In genomic region chr12:54017027-54017788, GRCh38 we compare ENCODE assay signal across 9 cellular contexts. TPM values are rescaled to one million over a fixed set of nuclear protein-coding genes. Genes with fewer than 3 reads are reported as not detected.
DNase-seq lines count a peak whose midpoint lies in the region; ATAC-seq, FAIRE-seq and TF ChIP-seq lines count a peak whose summit lies in the region.
"Had no signal": no experiment of that assay in that cellular context is flagged by ENCODE, and none has a peak within 500 bp of the region (broad histone marks: within the 10 kb centered on the region; RNA-seq: fewer than 3 reads in every experiment).

No MANE protein-coding gene starts in this region.

- H3F3A ChIP-seq in PC-9 (ENCODE audit: insufficient read depth, low read depth), result no peaks in the 10 kb centered on the region

- dilution Hi-C loops in endothelial cell of umbilical vein (cut with MboI; ENCODE audit: extremely low pct_ligation_motif_present, low sequenced_read_pairs), result no loop called here

- H3K27me3 Mint-ChIP-seq in CD8-positive, alpha-beta T cell (ENCODE audit: low read depth), result peaks cover 73% of the 10 kb centered on the region
- H3K27me3 Mint-ChIP-seq in neural crest cell (ENCODE audit: low read depth), result peaks cover 98% of the 10 kb centered on the region

- BruUV-seq in PC-9 (replicated peaks; lab: Mats Ljungman, UMichigan) (no TSS peak), endothelial cell of umbilical vein (replicated peaks; lab: Mats Ljungman, UMichigan) (no TSS peak)

- H3K9me3 Mint-ChIP-seq in CD8-positive, alpha-beta T cell, result no peaks in the 10 kb centered on the region
- no peaks in the 10 kb centered on the region for H3K9me3 Mint-ChIP-seq in neural crest cell

- peak overlapping the region; percentile 94 for H2AFZ ChIP-seq in PC-9
- peak overlapping the region; percentile 4 for H2AFZ ChIP-seq in endothelial cell of umbilical vein (ENCODE audit: low read depth, low read length)

- peak; percentile 30 for ATAC-seq in CD8-positive, alpha-beta T cell
- ATAC-seq in GM19324 (IDR thresholded peaks at IDR 0.05; ENCODE audit: low FRiP score, unreplicated experiment), result peak; percentile 12
- ATAC-seq in HG03432 (IDR thresholded peaks at IDR 0.05; ENCODE audit: unreplicated experiment), result peak; percentile 40

- no peaks in the 10 kb centered on the region for H4K20me1 ChIP-seq in PC-9 (ENCODE audit: insufficient read depth)
- H4K20me1 ChIP-seq in endothelial cell of umbilical vein (replicated peaks; ENCODE audit: control insufficient read depth, extremely low read depth, insufficient read depth, low read length), result no peaks in the 10 kb centered on the region

- no peaks in the 10 kb centered on the region for H3K9me2 ChIP-seq in PC-9 (ENCODE audit: insufficient read depth)

- no peak for TF ChIP-seq CTCF in CD8-positive, alpha-beta T cell (IDR thresholded peaks at IDR 0.05)
- TF ChIP-seq CTCF in PC-9 (conservative IDR thresholded peaks at IDR 0.05) (no peak), endothelial cell of umbilical vein (IDR thresholded peaks at IDR 0.05; ENCODE audit: extremely low read depth in 1 of 2, insufficient read depth in 1 of 2, low read depth in 1 of 2, low read length in 2 of 2) (no peak), neural crest cell (conservative IDR thresholded peaks at IDR 0.05) (no peak)

- FAIRE-seq in endothelial cell of umbilical vein (lab: Jason Lieb, UNC), result no peak

- H3K27ac ChIP-seq in CD8-positive, alpha-beta T cell (ENCODE audit: low read depth, low read length), result no peak overlapping the region
- peak overlapping the region; percentile 7; the same call in 1 of the 2 replicates for H3K27ac ChIP-seq in PC-9
- no peak overlapping the region for H3K27ac ChIP-seq in endothelial cell of umbilical vein (ENCODE audit: insufficient read depth, low read depth, low read length)

- no peaks in the 10 kb centered on the region for H3K79me2 ChIP-seq in PC-9 (ENCODE audit: low read depth)
- H3K79me2 ChIP-seq in endothelial cell of umbilical vein (ENCODE audit: control insufficient read depth, insufficient read depth, low read length), result no peaks in the 10 kb centered on the region

- peak overlapping the region; percentile 83 for H3K4me3 Mint-ChIP-seq in CD8-positive, alpha-beta T cell
- H3K4me3 Mint-ChIP-seq in neural crest cell, result peak overlapping the region; percentile 87

- DNase-seq in CD8-positive, alpha-beta T cell, result no peak
- peak in 1 of 2 experiments; percentile 52 for DNase-seq in PC-9
- no peak for DNase-seq in endothelial cell of umbilical vein (ENCODE audit: low read depth, low spot score)
- no peak for DNase-seq in neural crest cell (ENCODE audit: low read depth, low spot score)
- no peak for DNase-seq in NCI-H146 (lab: John Stamatoyannopoulos, UW)
- DNase-seq in stimulated activated naive CD4-positive, alpha-beta T cell treated with Interleukin-2 at 50 U/mL for 16 hours (lab: John Stamatoyannopoulos, UW), result no peak

- peaks cover 22% of the 10 kb centered on the region for H3K4me1 Mint-ChIP-seq in CD8-positive, alpha-beta T cell (ENCODE audit: low read depth)
- H3K4me1 Mint-ChIP-seq in neural crest cell, result peaks cover 14% of the 10 kb centered on the region

- H3K4me1 ChIP-seq in CD8-positive, alpha-beta T cell (ENCODE audit: insufficient read depth, low read length), result peaks cover 16% of the 10 kb centered on the region
- no peaks in the 10 kb centered on the region; the same call in 1 of the 2 replicates for H3K4me1 ChIP-seq in PC-9 (replicated peaks; ENCODE audit: insufficient read depth)
- peaks cover 3% of the 10 kb centered on the region for H3K4me1 ChIP-seq in endothelial cell of umbilical vein (ENCODE audit: control insufficient read depth, extremely low read depth, insufficient read depth, low read length)

- POLR2A ChIA-PET in CD8-positive, alpha-beta T cell (lab: Charles Lee), result interaction anchor here (1.1 to 1.3 kb wide), 2 partner anchors 18 to 191 kb away, joined by 3 read pairs; partner anchors contain the start of gene HOXC9
- POLR2A ChIA-PET in PC-9 (lab: Charles Lee; ENCODE audit: unreplicated experiment), result interaction anchor here (0.5 to 0.8 kb wide), 6 partner anchors 19 to 427 kb away, joined by 3 to 31 read pairs (median 4); partner anchors contain the start of gene SMUG1
- POLR2A ChIA-PET in endothelial cell of umbilical vein (lab: Charles Lee), result no interaction called here

- H3K36me3 ChIP-seq in CD8-positive, alpha-beta T cell (ENCODE audit: insufficient read depth, low read length), result no peaks in the 10 kb centered on the region
- H3K36me3 ChIP-seq in PC-9 (ENCODE audit: low read depth) (no peaks in the 10 kb centered on the region), endothelial cell of umbilical vein (ENCODE audit: control insufficient read depth in 2 of 2, extremely low read depth in 1 of 2, insufficient read depth in 2 of 2, low read length in 2 of 2) (no peaks in the 10 kb centered on the region)

- H3K9me3 ChIP-seq in CD8-positive, alpha-beta T cell (ENCODE audit: low read length), result no peaks in the 10 kb centered on the region
- H3K9me3 ChIP-seq in PC-9 (ENCODE audit: insufficient read depth, low read depth) (no peaks in the 10 kb centered on the region), endothelial cell of umbilical vein (replicated peaks; ENCODE audit: control insufficient read depth, insufficient read depth, low read length) (no peaks in the 10 kb centered on the region)

- CTCF ChIA-PET in CD8-positive, alpha-beta T cell (lab: Charles Lee), result interaction anchor here (0.7 to 3.3 kb wide), 10 partner anchors 9 to 199 kb away, joined by 3 to 19 read pairs (median 8); partner anchors contain the start of gene HOXC5
- CTCF ChIA-PET in PC-9 (lab: Charles Lee) (interaction anchor here (0.6 to 1.8 kb wide), 7 partner anchors 8 to 326 kb away, joined by 3 to 37 read pairs (median 4); partner anchors contain the start of genes HOXC5 and HOXC8), endothelial cell of umbilical vein (lab: Charles Lee) (interaction anchor here (1.1 to 17.0 kb wide), 5 partner anchors 11 to 191 kb away, joined by 5 to 616 read pairs (median 10); partner anchors contain the start of genes HOXC10, HOXC5 and SMUG1)

- intact Hi-C loops in CD8-positive, alpha-beta T cell (cut with DNase I, micrococcal nuclease), result loop anchor here in 1 of 2 experiments (1.0 kb wide), 1 partner anchor 11 kb away; no protein-coding TSS in a partner anchor
- intact Hi-C loops in PC-9 (cut with micrococcal nuclease; ENCODE audit: unreplicated experiment), result no loop called here
- intact Hi-C loops in endothelial cell of umbilical vein (cut with micrococcal nuclease), result no loop called here

- no peaks in the 10 kb centered on the region for H3K9me1 ChIP-seq in endothelial cell of umbilical vein (replicated peaks; ENCODE audit: control insufficient read depth, extremely low read depth, insufficient read depth, low read length)

- no peak overlapping the region for H3K27ac Mint-ChIP-seq in CD8-positive, alpha-beta T cell
- no peak overlapping the region for H3K27ac Mint-ChIP-seq in neural crest cell (ENCODE audit: unreplicated experiment)

- peak overlapping the region; percentile 69 for H3K4me3 ChIP-seq in CD8-positive, alpha-beta T cell (ENCODE audit: low read depth, low read length)
- H3K4me3 ChIP-seq in PC-9 (peak overlapping the region; percentile 82), endothelial cell of umbilical vein (replicated peaks in 1 of 3; ENCODE audit: insufficient read depth in 1 of 3, low read depth in 1 of 3, low read length in 3 of 3) (peak overlapping the region in 1 of 3 experiments; percentile 30)

- peaks cover 52% of the 10 kb centered on the region for H3K27me3 ChIP-seq in CD8-positive, alpha-beta T cell (ENCODE audit: insufficient read depth, low read length)
- H3K27me3 ChIP-seq in PC-9 (ENCODE audit: insufficient read depth, low read depth) (no peaks in the 10 kb centered on the region), endothelial cell of umbilical vein (ENCODE audit: control insufficient read depth in 2 of 2, insufficient read depth in 2 of 2, low read length in 2 of 2) (peaks cover 82 to 92% of the 10 kb centered on the region in 2 experiments)

- no peak for TF ChIP-seq POLR2A in endothelial cell of umbilical vein (IDR thresholded peaks at IDR 0.05; ENCODE audit: low read depth, low read length)

- no peaks in the 10 kb centered on the region for H3K36me3 Mint-ChIP-seq in CD8-positive, alpha-beta T cell
- H3K36me3 Mint-ChIP-seq in neural crest cell (ENCODE audit: low read depth), result peaks cover 2% of the 10 kb centered on the region

- peak overlapping the region; percentile 99 for H3K4me2 ChIP-seq in PC-9
- H3K4me2 ChIP-seq in endothelial cell of umbilical vein (ENCODE audit: insufficient read depth, low read length), result peak overlapping the region; percentile 13

- no peak overlapping the region for H3K9ac ChIP-seq in endothelial cell of umbilical vein (replicated peaks; ENCODE audit: extremely low read depth, insufficient read depth, low read length)

RNA-seq across cellular contexts. Expression of gene HOXC8, which starts 8.4 kb away (rescaled TPM):
- total RNA-seq in CD8-positive, alpha-beta T cell, result not detected
- total RNA-seq in PC-9 (2021) (3.8 and 4.3 TPM in 2 replicates), endothelial cell of umbilical vein (0.35 TPM in 1 of 2 replicates, not detected in the other), neural crest cell (4.5 and 4.8 TPM in 2 replicates)
- polyA plus RNA-seq in endothelial cell of umbilical vein, result 0.03 and 0.19 TPM in 2 replicates
- 0.03 and 0.11 TPM in 2 replicates for polyA plus RNA-seq in endothelial cell of umbilical vein (2011; cell fraction: cytosol; rRNA removed)
- polyA plus RNA-seq in endothelial cell of umbilical vein (2011; cell fraction: nucleus; rRNA removed), result 0.11 and 0.14 TPM in 2 replicates
- 2.8 and 3.8 TPM in 2 replicates for polyA plus RNA-seq in endothelial cell of umbilical vein (2012)
- 0.08 and 0.15 TPM in 2 replicates for polyA minus RNA-seq in endothelial cell of umbilical vein
- not detected for polyA minus RNA-seq in endothelial cell of umbilical vein (2011; cell fraction: cytosol; rRNA and poly(A)+ RNA removed)
- polyA minus RNA-seq in endothelial cell of umbilical vein (2011; cell fraction: nucleus; rRNA and poly(A)+ RNA removed), result not detected in 2 replicates
- total RNA-seq: T-helper 2 cell treated with Interferon-gamma antibody and Interleukin-4, amounts not matched to agents 100 ng/mL and 5 ng/mL, for 36 hours had no signal

RNA-seq across cellular contexts. Expression of gene HOXC6, which starts 11.0 kb away (rescaled TPM):
- not detected for total RNA-seq in CD8-positive, alpha-beta T cell
- total RNA-seq in PC-9 (2021) (4.1 and 5.7 TPM in 2 replicates), endothelial cell of umbilical vein (0.51 and 0.58 TPM in 2 replicates), neural crest cell (10.7 and 11.0 TPM in 2 replicates)
- polyA plus RNA-seq in endothelial cell of umbilical vein, result 0.57 and 0.72 TPM in 2 replicates
- 0.45 TPM in 2 replicates for polyA plus RNA-seq in endothelial cell of umbilical vein (2011; cell fraction: cytosol; rRNA removed)
- polyA plus RNA-seq in endothelial cell of umbilical vein (2011; cell fraction: nucleus; rRNA removed), result 0.99 and 1.0 TPM in 2 replicates
- 5.4 and 9.5 TPM in 2 replicates for polyA plus RNA-seq in endothelial cell of umbilical vein (2012)
- polyA minus RNA-seq in endothelial cell of umbilical vein, result 0.40 and 0.97 TPM in 2 replicates
- polyA minus RNA-seq in endothelial cell of umbilical vein (2011; cell fraction: cytosol; rRNA and poly(A)+ RNA removed), result 2.0 TPM
- polyA minus RNA-seq in endothelial cell of umbilical vein (2011; cell fraction: nucleus; rRNA and poly(A)+ RNA removed), result not detected in 2 replicates
- total RNA-seq: T-helper 2 cell treated with Interferon-gamma antibody and Interleukin-4, amounts not matched to agents 100 ng/mL and 5 ng/mL, for 36 hours had no signal

RNA-seq across cellular contexts. Expression of gene HOXC5, which starts 15.6 kb away (rescaled TPM):
- total RNA-seq in CD8-positive, alpha-beta T cell, result not detected
- 0.61 and 1.8 TPM in 2 replicates for total RNA-seq in PC-9 (2021)
- not detected in 2 replicates for total RNA-seq in endothelial cell of umbilical vein
- not detected in 2 replicates for polyA plus RNA-seq in endothelial cell of umbilical vein
- polyA plus RNA-seq in endothelial cell of umbilical vein (2011; cell fraction: cytosol; rRNA removed), result not detected in 2 replicates
- 0.07 and 0.08 TPM in 2 replicates for polyA plus RNA-seq in endothelial cell of umbilical vein (2011; cell fraction: nucleus; rRNA removed)
- polyA plus RNA-seq in endothelial cell of umbilical vein (2012), result 0.13 and 0.38 TPM in 2 replicates
- not detected in 2 replicates for polyA minus RNA-seq in endothelial cell of umbilical vein
- not detected for polyA minus RNA-seq in endothelial cell of umbilical vein (2011; cell fraction: cytosol; rRNA and poly(A)+ RNA removed)
- not detected in 2 replicates for polyA minus RNA-seq in endothelial cell of umbilical vein (2011; cell fraction: nucleus; rRNA and poly(A)+ RNA removed)
- 3.5 and 3.8 TPM in 2 replicates for total RNA-seq in neural crest cell
- total RNA-seq: T-helper 2 cell treated with Interferon-gamma antibody and Interleukin-4, amounts not matched to agents 100 ng/mL and 5 ng/mL, for 36 hours had no signal

RNA-seq across cellular contexts. Expression of gene HOXC9, which starts 17.2 kb away (rescaled TPM):
- total RNA-seq in CD8-positive, alpha-beta T cell, result not detected
- total RNA-seq in PC-9 (2021) (7.5 and 10.2 TPM in 2 replicates), endothelial cell of umbilical vein (0.21 and 0.40 TPM in 2 replicates), neural crest cell (5.6 and 6.3 TPM in 2 replicates)
- 0.54 and 0.58 TPM in 2 replicates for polyA plus RNA-seq in endothelial cell of umbilical vein
- polyA plus RNA-seq in endothelial cell of umbilical vein (2011; cell fraction: cytosol; rRNA removed), result 0.32 and 0.35 TPM in 2 replicates
- polyA plus RNA-seq in endothelial cell of umbilical vein (2011; cell fraction: nucleus; rRNA removed), result 0.21 and 0.45 TPM in 2 replicates
- polyA plus RNA-seq in endothelial cell of umbilical vein (2012), result 6.3 and 11.9 TPM in 2 replicates
- not detected in 2 replicates for polyA minus RNA-seq in endothelial cell of umbilical vein
- 3.2 TPM for polyA minus RNA-seq in endothelial cell of umbilical vein (2011; cell fraction: cytosol; rRNA and poly(A)+ RNA removed)
- not detected in 2 replicates for polyA minus RNA-seq in endothelial cell of umbilical vein (2011; cell fraction: nucleus; rRNA and poly(A)+ RNA removed)
- total RNA-seq: T-helper 2 cell treated with Interferon-gamma antibody and Interleukin-4, amounts not matched to agents 100 ng/mL and 5 ng/mL, for 36 hours had no signal

RNA-seq across cellular contexts. Expression of gene HOXC10, which starts 32.3 kb away (rescaled TPM):
- not detected for total RNA-seq in CD8-positive, alpha-beta T cell
- 1.1 and 1.4 TPM in 2 replicates for total RNA-seq in PC-9 (2021)
- total RNA-seq in endothelial cell of umbilical vein, result 0.44 TPM in 1 of 2 replicates, not detected in the other
- 0.18 TPM in 2 replicates for polyA plus RNA-seq in endothelial cell of umbilical vein
- polyA plus RNA-seq in endothelial cell of umbilical vein (2011; cell fraction: cytosol; rRNA removed), result 0.13 and 0.18 TPM in 2 replicates
- polyA plus RNA-seq in endothelial cell of umbilical vein (2011; cell fraction: nucleus; rRNA removed), result 0.08 TPM in 1 of 2 replicates, not detected in the other
- polyA plus RNA-seq in endothelial cell of umbilical vein (2012), result 5.7 and 6.5 TPM in 2 replicates
- not detected in 2 replicates for polyA minus RNA-seq in endothelial cell of umbilical vein
- polyA minus RNA-seq in endothelial cell of umbilical vein (2011; cell fraction: cytosol; rRNA and poly(A)+ RNA removed), result 38.5 TPM
- polyA minus RNA-seq in endothelial cell of umbilical vein (2011; cell fraction: nucleus; rRNA and poly(A)+ RNA removed), result not detected in 2 replicates
- 1.8 TPM in 2 replicates for total RNA-seq in neural crest cell
- total RNA-seq: T-helper 2 cell treated with Interferon-gamma antibody and Interleukin-4, amounts not matched to agents 100 ng/mL and 5 ng/mL, for 36 hours had no signal
